ENCODE assay signal across 8 cellular contexts in genomic region chr1:209202826-209203439, GRCh38.
A peak's percentile ranks its signal among the peaks of the same experiment; 100 is the strongest.
DNase-seq lines count a peak whose midpoint lies in the region; ATAC-seq and TF ChIP-seq lines count a peak whose summit lies in the region.

No MANE protein-coding gene starts in this region.

- H3K36me3 Mint-ChIP-seq in type B pancreatic cell: no peaks in the 10 kb centered on the region
- no peaks in the 10 kb centered on the region for H3K36me3 Mint-ChIP-seq in activated T-cell treated with anti-CD3 and anti-CD28 coated beads, Interleukin-2, amount 50 U/mL, for 24 hours (ENCODE audit: low read depth)

- peaks cover 26% of the 10 kb centered on the region for H3K27me3 Mint-ChIP-seq in type B pancreatic cell
- peaks cover 30% of the 10 kb centered on the region for H3K27me3 Mint-ChIP-seq in activated T-cell treated with anti-CD3 and anti-CD28 coated beads, Interleukin-2, amount 50 U/mL, for 24 hours

- ATAC-seq in HG02588 (IDR thresholded peaks at IDR 0.05; ENCODE audit: unreplicated experiment): no peak

- H3K9me3 Mint-ChIP-seq in type B pancreatic cell: no peaks in the 10 kb centered on the region
- H3K9me3 Mint-ChIP-seq in activated T-cell treated with anti-CD3 and anti-CD28 coated beads, Interleukin-2, amount 50 U/mL, for 24 hours: no peaks in the 10 kb centered on the region

- CTCF ChIA-PET in AG04449 (lab: Yijun Ruan, JAX) (interaction anchor here (0.6 to 12.3 kb wide), 55 partner anchors 9 to 553 kb away, joined by 3 to 164 read pairs (median 5); no protein-coding TSS in a partner anchor), GM10248 (lab: Yijun Ruan, JAX) (interaction anchor here (0.7 to 4.0 kb wide), 22 partner anchors 8 to 551 kb away, joined by 3 to 26 read pairs (median 4); no protein-coding TSS in a partner anchor)

- DNase-seq in AG04449 (ENCODE audit: low read depth, low spot score) (peak; percentile 4), GM10248 (ENCODE audit: extremely low spot score) (peak; percentile 58), NCI-H1694 (lab: John Stamatoyannopoulos, UW) (peak; percentile 20), iPS-NIHi11 (ENCODE audit: low spot score) (peak; percentile 39), type B pancreatic cell (ENCODE audit: extremely low spot score, unreplicated experiment) (no peak)
- DNase-seq in activated CD4-positive, alpha-beta T cell treated with anti-CD3 and anti-CD28 coated beads, Interleukin-2, amount 50 U/mL, for 48 hours: peak; percentile 0 to 6
- DNase-seq in activated T-cell treated with anti-CD3 and anti-CD28 coated beads, Interleukin-2, amount 50 U/mL, for 24 hours: no peak

- peak; percentile 57 for TF ChIP-seq CTCF in AG04449 (IDR thresholded peaks at IDR 0.05; ENCODE audit: insufficient read depth, low read length, missing control alignments)
- peak; percentile 78 for TF ChIP-seq CTCF in GM10248 (IDR thresholded peaks at IDR 0.05; ENCODE audit: control extremely low read depth, extremely low read depth, low read depth, missing control alignments)
- peak; percentile 87 for TF ChIP-seq CTCF in type B pancreatic cell (conservative IDR thresholded peaks at IDR 0.05)

- H3K4me3 Mint-ChIP-seq in type B pancreatic cell: no peak overlapping the region
- H3K4me3 Mint-ChIP-seq in activated T-cell treated with anti-CD3 and anti-CD28 coated beads, Interleukin-2, amount 50 U/mL, for 24 hours: no peak overlapping the region

- H3K4me3 ChIP-seq in AG04449 (ENCODE audit: low read depth, low read length): no peak overlapping the region

- peaks cover 24% of the 10 kb centered on the region for H3K4me1 Mint-ChIP-seq in type B pancreatic cell (ENCODE audit: unreplicated experiment)
- peaks cover 3% of the 10 kb centered on the region for H3K4me1 Mint-ChIP-seq in activated T-cell treated with anti-CD3 and anti-CD28 coated beads, Interleukin-2, amount 50 U/mL, for 24 hours (ENCODE audit: low read depth)

- no peak overlapping the region for H3K27ac Mint-ChIP-seq in type B pancreatic cell
- H3K27ac Mint-ChIP-seq in activated T-cell treated with anti-CD3 and anti-CD28 coated beads, Interleukin-2, amount 50 U/mL, for 24 hours: no peak overlapping the region

- POLR2A ChIA-PET in AG04449 (lab: Yijun Ruan, JAX): no interaction called here
- POLR2A ChIA-PET in GM10248 (lab: Yijun Ruan, JAX): no interaction called here

Comparison
In these comparisons a context has a peak if more than half of its experiments do, and no peak if none do; other contexts are left out.
1. DNase-seq: peak in AG04449 (single experiment), GM10248 (single experiment), NCI-H1694 (single experiment), activated CD4-positive, alpha-beta T cell treated with anti-CD3 and anti-CD28 coated beads, Interleukin-2, amount 50 U/mL, for 48 hours (2 of 2) and iPS-NIHi11 (single experiment); none in type B pancreatic cell (single experiment) and activated T-cell treated with anti-CD3 and anti-CD28 coated beads, Interleukin-2, amount 50 U/mL, for 24 hours (single experiment).
2. Peak in every context shown above with its lines, with median percentiles within 50 percentile points of each other: CTCF ChIP-seq.